ENCODE assay signal across 31 cellular contexts in the genomic region with DNA sequence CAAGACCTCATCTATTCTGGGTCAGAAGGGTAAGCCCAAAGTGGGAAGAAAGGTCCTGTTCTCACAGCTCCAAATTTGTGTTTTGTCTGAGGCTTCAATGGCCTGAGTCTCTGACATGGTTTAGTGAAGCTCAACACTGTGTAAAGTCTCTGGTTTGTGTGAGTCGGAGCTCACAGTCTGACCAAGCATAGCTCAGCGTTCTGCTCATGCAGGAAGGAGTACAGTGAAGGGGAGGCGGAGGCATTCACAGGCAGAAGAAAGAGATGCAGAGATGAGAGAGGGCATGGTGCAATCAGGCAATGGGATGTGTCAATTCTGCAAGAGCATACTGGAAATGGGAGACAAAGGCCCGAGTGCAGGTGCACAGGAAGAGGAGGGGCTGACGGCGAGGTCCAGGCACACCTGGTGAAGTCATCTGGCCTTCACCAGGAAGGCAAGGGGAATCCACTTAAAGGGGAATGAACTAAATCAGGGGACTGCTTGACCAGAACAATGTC.
DNase-seq lines count a peak whose midpoint lies in the region; ATAC-seq, FAIRE-seq and TF ChIP-seq lines count a peak whose summit lies in the region.
"Had no signal": no experiment of that assay in that cellular context is flagged by ENCODE, and none has a peak within 500 bp of the region (broad histone marks: within the 10 kb centered on the region; RNA-seq: fewer than 3 reads in every experiment).

No MANE protein-coding gene starts in this region.

- no peaks in the 10 kb centered on the region for H3K36me3 ChIP-seq in IMR-90 (ENCODE audit: control insufficient read depth, insufficient read depth, low read length)
- H3K36me3 ChIP-seq: left lung, neutrophil, stomach, vagina had no signal

- in situ Hi-C loops in IMR-90 (cut with MboI; ENCODE audit: low sequenced_read_pairs): no loop called here

- POLR2A ChIA-PET in IMR-90 (lab: Charles Lee; ENCODE audit: unreplicated experiment) (no interaction called here), WTC11 (lab: Charles Lee) (interaction anchor here (0.5 kb wide), 1 partner anchor 178 kb away, joined by 4 read pairs; no protein-coding TSS in a partner anchor)

- no peak overlapping the region for H3K9ac ChIP-seq in IMR-90 (ENCODE audit: low read depth, low read length)

- no peaks in the 10 kb centered on the region for H3K36me3 Mint-ChIP-seq in WTC11
- H3K36me3 Mint-ChIP-seq: activated CD8-positive, alpha-beta memory T cell treated with anti-CD3 and anti-CD28 coated beads, Interleukin-2, amount 10 ng/mL, durations not matched to agents 7 days and 5 days; CD4-positive, alpha-beta memory T cell had no signal

- no peaks in the 10 kb centered on the region; the same call in 1 of the 2 replicates for H3K27me3 Mint-ChIP-seq in WTC11 (ENCODE audit: low read depth)
- H3K27me3 Mint-ChIP-seq: activated CD8-positive, alpha-beta memory T cell treated with anti-CD3 and anti-CD28 coated beads, Interleukin-2, amount 10 ng/mL, durations not matched to agents 7 days and 5 days; activated naive CD8-positive, alpha-beta T cell treated with anti-CD3 and anti-CD28 coated beads, Interleukin-2, amount 50 U/mL, for 24 hours; CD4-positive, alpha-beta memory T cell; T-helper 17 cell had no signal

- DNase-seq in DMS153 treated with DMSO at 0.1 percent for 48 hours (lab: John Stamatoyannopoulos, UW; ENCODE audit: unreplicated experiment): peak; percentile 15
- no peak for DNase-seq in IMR-90
- no peak for DNase-seq in WTC11 (ENCODE audit: low spot score)
- peak; percentile 21 for DNase-seq in left kidney (ENCODE audit: low read depth, low spot score)
- DNase-seq in urothelium cell line (ENCODE audit: low spot score): no peak
- no peak for DNase-seq in middle frontal gyrus (ENCODE audit: extremely low spot score, low spot score)
- DNase-seq: activated CD4-positive, alpha-beta T cell treated with anti-CD3 and anti-CD28 coated beads, Interleukin-2, amount 50 U/mL, for 4 hours; activated CD8-positive, alpha-beta memory T cell treated with anti-CD3 and anti-CD28 coated beads, Interleukin-2, amount 10 ng/mL, durations not matched to agents 7 days and 5 days; activated naive CD8-positive, alpha-beta T cell treated with anti-CD3 and anti-CD28 coated beads, Interleukin-2, amount 50 U/mL, for 24 hours; activated T-cell treated with anti-CD3 and anti-CD28 coated beads, Interleukin-2, amount 50 U/mL, for 48 hours; CD4-positive, alpha-beta memory T cell; effector CD8-positive, alpha-beta T cell; left lung; MV-4-11; NCI-H187 treated with DMSO at 0.1 percent for 48 hours; NCI-H345; OCI-M1; stimulated activated CD8-positive, alpha-beta memory T cell treated with anti-CD3 and anti-CD28 coated beads, Interleukin-4, amount 100 ng/mL, for 48 hours; stomach; T-helper 17 cell had no signal

- no peak overlapping the region for H3K14ac ChIP-seq in IMR-90 (replicated peaks; ENCODE audit: low read depth, low read length)

- no peak overlapping the region for H3K56ac ChIP-seq in IMR-90 (ENCODE audit: extremely low read depth, insufficient read depth, low read length)

- no peak for TF ChIP-seq RAD21 in IMR-90 (IDR thresholded peaks at IDR 0.05; ENCODE audit: low read length)

- H3K9me1 ChIP-seq in IMR-90 (ENCODE audit: insufficient read depth, low read length): no peaks in the 10 kb centered on the region

- 0 out of 2 replicates have a peak overlapping the region, but pooled peaks have one; percentile 5 for H3K27ac Mint-ChIP-seq in WTC11
- H3K27ac Mint-ChIP-seq: activated CD8-positive, alpha-beta memory T cell treated with anti-CD3 and anti-CD28 coated beads, Interleukin-2, amount 10 ng/mL, durations not matched to agents 7 days and 5 days; activated naive CD8-positive, alpha-beta T cell treated with anti-CD3 and anti-CD28 coated beads, Interleukin-2, amount 50 U/mL, for 24 hours; CD4-positive, alpha-beta memory T cell; memory B cell; progenitor cell of endocrine pancreas; T-helper 17 cell had no signal

- no peak overlapping the region for H2BK20ac ChIP-seq in IMR-90 (ENCODE audit: low read depth, low read length)

- no TSS peak for BruUV-seq in IMR-90 (replicated peaks; lab: Mats Ljungman, UMichigan)

- TF ChIP-seq CTCF in IMR-90 (conservative IDR thresholded peaks at IDR 0.05; ENCODE audit: low read depth, low read length): no peak
- TF ChIP-seq CTCF in WTC11 (IDR thresholded peaks at IDR 0.05): no peak

- H2BK5ac ChIP-seq in IMR-90 (ENCODE audit: low read depth, low read length, poor library complexity, severe bottlenecking): no peak overlapping the region

- no peak overlapping the region for H4K5ac ChIP-seq in IMR-90 (ENCODE audit: low read depth, low read length)

- no peaks in the 10 kb centered on the region for H3K27me3 ChIP-seq in IMR-90 (ENCODE audit: control insufficient read depth, insufficient read depth, low read length)
- H3K27me3 ChIP-seq: left lung, neutrophil, stomach, vagina had no signal

- H2AK5ac ChIP-seq in IMR-90 (ENCODE audit: low read depth, low read length): no peak overlapping the region

- FAIRE-seq in urothelium cell line (lab: Jason Lieb, UNC): no peak
- FAIRE-seq: TTC549 had no signal

- H3K23ac ChIP-seq in IMR-90 (ENCODE audit: low read depth, low read length): no peak overlapping the region

- H3K9me3 ChIP-seq in IMR-90 (ENCODE audit: control insufficient read depth, insufficient read depth, low read length): peaks cover 17% of the 10 kb centered on the region
- H3K9me3 ChIP-seq: neutrophil, stomach, vagina had no signal

- CTCF ChIA-PET in IMR-90 (lab: Yijun Ruan, JAX): interaction anchor here (0.6 kb wide), 1 partner anchor 94 kb away, joined by 3 read pairs; no protein-coding TSS in a partner anchor
- CTCF ChIA-PET in WTC11 (lab: Charles Lee): no interaction called here

- H4K20me1 ChIP-seq in IMR-90 (ENCODE audit: insufficient read depth, low read length): no peaks in the 10 kb centered on the region

- no peak overlapping the region for H4K91ac ChIP-seq in IMR-90 (ENCODE audit: insufficient read depth, low read depth, low read length)

- H3K4me3 ChIP-seq in IMR-90 (ENCODE audit: insufficient read depth, low read depth, low read length): no peak overlapping the region
- H3K4me3 ChIP-seq: coronary artery, left lung, SK-N-MC, stomach, vagina had no signal

- H3K4me1 ChIP-seq in IMR-90 (ENCODE audit: control insufficient read depth, insufficient read depth, low read length): no peaks in the 10 kb centered on the region
- H3K4me1 ChIP-seq: left lung, stomach, vagina had no signal

- peaks cover 6% of the 10 kb centered on the region for H3K4me1 Mint-ChIP-seq in WTC11
- H3K4me1 Mint-ChIP-seq: activated naive CD8-positive, alpha-beta T cell treated with anti-CD3 and anti-CD28 coated beads, Interleukin-2, amount 50 U/mL, for 24 hours; CD4-positive, alpha-beta memory T cell; memory B cell; T-helper 17 cell had no signal

- H3K27ac ChIP-seq in IMR-90 (ENCODE audit: insufficient read depth, low read length): no peak overlapping the region
- H3K27ac ChIP-seq: coronary artery, left lung, neutrophil, SK-N-MC, stomach, vagina had no signal

- no peak overlapping the region for H2BK15ac ChIP-seq in IMR-90 (ENCODE audit: low read depth, low read length)

- 55% methylated on average over 6 of the region's 6 CpGs; no CpG with 5 or more reads in 1 of the 2 experiments for whole genome bisulfite sequencing in IMR-90 (ENCODE audit: extremely low coverage in 2 of 2, insufficient read length in 1 of 2), 2 experiments

- intact Hi-C loops in IMR-90 (cut with micrococcal nuclease): no loop called here

- peak overlapping the region; percentile 26 for H2AK9ac ChIP-seq in IMR-90 (replicated peaks; ENCODE audit: low read depth, low read length, poor library complexity)

- H3K9me3 Mint-ChIP-seq in WTC11: no peaks in the 10 kb centered on the region
- H3K9me3 Mint-ChIP-seq: activated naive CD8-positive, alpha-beta T cell treated with anti-CD3 and anti-CD28 coated beads, Interleukin-2, amount 50 U/mL, for 24 hours had no signal

- TF ChIP-seq POLR2A in IMR-90 (IDR thresholded peaks at IDR 0.05; ENCODE audit: low read depth, low read length): no peak

- no peak overlapping the region for H2BK120ac ChIP-seq in IMR-90 (ENCODE audit: low read depth, low read length)

- no peaks in the 10 kb centered on the region for H3K79me1 ChIP-seq in IMR-90 (ENCODE audit: low read depth in 1 of 2, low read length in 2 of 2)

- H3K18ac ChIP-seq in IMR-90 (ENCODE audit: low read depth, low read length): no peak overlapping the region

- H3K4me2 ChIP-seq in IMR-90 (ENCODE audit: low read depth, low read length): no peak overlapping the region

- no peak overlapping the region for H3K4ac ChIP-seq in IMR-90 (ENCODE audit: low read depth, low read length)

- no peak overlapping the region for H2AFZ ChIP-seq in IMR-90 (replicated peaks; ENCODE audit: low read length, poor library complexity)

- ATAC-seq in IMR-90 (ENCODE audit: low read depth) (no peak), WTC11 (no peak), GM18858 (IDR thresholded peaks at IDR 0.05; ENCODE audit: unreplicated experiment) (no peak), GM21367 (IDR thresholded peaks at IDR 0.05; ENCODE audit: unreplicated experiment) (no peak)
- ATAC-seq: activated CD4-positive, CD25-positive, alpha-beta regulatory T cell treated with anti-CD3 and anti-CD28 coated beads, Interleukin-2, amount 50 U/mL, for 24 hours; activated CD8-positive, alpha-beta memory T cell treated with anti-CD3 and anti-CD28 coated beads, Interleukin-2, amount 10 ng/mL, durations not matched to agents 7 days and 5 days; activated naive CD8-positive, alpha-beta T cell treated with anti-CD3 and anti-CD28 coated beads, Interleukin-2, amount 50 U/mL, for 24 hours; left lung; sciatic nerve; T-helper 17 cell had no signal

- H4K8ac ChIP-seq in IMR-90 (ENCODE audit: low read depth in 2 of 2, low read length in 2 of 2): no peak overlapping the region

- dilution Hi-C loops in IMR-90 (cut with HindIII; ENCODE audit: low sequenced_read_pairs, unreplicated experiment): no loop called here

- no peak overlapping the region for H3K4me3 Mint-ChIP-seq in WTC11
- H3K4me3 Mint-ChIP-seq: activated CD8-positive, alpha-beta memory T cell treated with anti-CD3 and anti-CD28 coated beads, Interleukin-2, amount 10 ng/mL, durations not matched to agents 7 days and 5 days; activated naive CD8-positive, alpha-beta T cell treated with anti-CD3 and anti-CD28 coated beads, Interleukin-2, amount 50 U/mL, for 24 hours; CD4-positive, alpha-beta memory T cell; memory B cell; T-helper 17 cell had no signal

TF ChIP-seq in IMR-90, 13 proteins besides CTCF, POLR2A, EP300 and RAD21 (continues in another document):
- TF ChIP-seq CEBPB (IDR thresholded peaks at IDR 0.05; ENCODE audit: low read depth, low read length) (no peak), MAFK (IDR thresholded peaks at IDR 0.05; ENCODE audit: low read depth, low read length) (no peak)

TF ChIP-seq in WTC11, 78 proteins besides CTCF, POLR2A, EP300 and RAD21 (continues in another document):
- TF ChIP-seq ETV6 (CRISPR knock-in tag; IDR thresholded peaks at IDR 0.05): no peak
- TF ChIP-seq, protein P1, sequence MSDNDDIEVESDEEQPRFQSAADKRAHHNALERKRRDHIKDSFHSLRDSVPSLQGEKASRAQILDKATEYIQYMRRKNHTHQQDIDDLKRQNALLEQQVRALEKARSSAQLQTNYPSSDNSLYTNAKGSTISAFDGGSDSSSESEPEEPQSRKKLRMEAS (CRISPR knock-in tag; IDR thresholded peaks at IDR 0.05): 0 out of 2 replicates have a peak, but pooled peaks have one; percentile 23

Comparison
In these comparisons a context has a peak if more than half of its experiments do, and no peak if none do; other contexts are left out.
1. DNase-seq: peak in DMS153 treated with DMSO at 0.1 percent for 48 hours (single experiment) and left kidney (single experiment); none in IMR-90 (single experiment), WTC11 (single experiment), urothelium cell line (single experiment) and middle frontal gyrus (single experiment).